19 cellular contexts compared by ENCODE assay signal in genomic region chr3:133583396-133583795, GRCh38. TPM values are rescaled to one million over a fixed set of nuclear protein-coding genes. Genes with fewer than 3 reads are reported as not detected.
DNase-seq lines count a peak whose midpoint lies in the region; ATAC-seq and TF ChIP-seq lines count a peak whose summit lies in the region.
"Had no signal": no experiment of that assay in that cellular context is flagged by ENCODE, and none has a peak within 500 bp of the region (broad histone marks: within the 10 kb centered on the region; RNA-seq: fewer than 3 reads in every experiment).

No MANE protein-coding gene starts in this region.

- H3K36me3 Mint-ChIP-seq in activated CD8-positive, alpha-beta memory T cell treated with anti-CD3 and anti-CD28 coated beads, Interleukin-2, amount 10 ng/mL, durations not matched to agents 7 days and 5 days = peaks cover 69% of the 10 kb centered on the region
- peaks cover 42 to 78% of the 10 kb centered on the region in 2 donors for H3K36me3 Mint-ChIP-seq in CD4-positive, alpha-beta memory T cell
- H3K36me3 Mint-ChIP-seq in naive thymus-derived CD4-positive, alpha-beta T cell = peaks cover 7 to 27% (median 15%) of the 10 kb centered on the region in 5 donors
- peaks cover 33% of the 10 kb centered on the region for H3K36me3 Mint-ChIP-seq in mesothelial cell of epicardium

- intact Hi-C loops in CD4-positive, alpha-beta memory T cell (cut with micrococcal nuclease) = no loop called here
- intact Hi-C loops in naive thymus-derived CD4-positive, alpha-beta T cell (cut with micrococcal nuclease) = no loop called here

- H3K27me3 ChIP-seq in CD4-positive, alpha-beta memory T cell (ENCODE audit: insufficient read depth, low read length) = no peaks in the 10 kb centered on the region
- H3K27me3 ChIP-seq in naive thymus-derived CD4-positive, alpha-beta T cell (ENCODE audit: control insufficient read depth in 2 of 2, insufficient read depth in 2 of 2, low read length in 2 of 2) = no peaks in the 10 kb centered on the region
- H3K27me3 ChIP-seq: BLaER1 treated with 17β-estradiol and CSF1 and Interleukin-3, amounts not matched to agents 10 nM and 100 nM had no signal

- H3K27ac Mint-ChIP-seq in activated CD8-positive, alpha-beta memory T cell treated with anti-CD3 and anti-CD28 coated beads, Interleukin-2, amount 10 ng/mL, durations not matched to agents 7 days and 5 days = no peak overlapping the region
- peak overlapping the region in 4 of 7 donors; percentile 46 to 86 (median 48) for H3K27ac Mint-ChIP-seq in CD4-positive, alpha-beta memory T cell
- peak overlapping the region in 5 of 9 donors; percentile 14 to 69 (median 47) for H3K27ac Mint-ChIP-seq in naive thymus-derived CD4-positive, alpha-beta T cell
- H3K27ac Mint-ChIP-seq in mesothelial cell of epicardium = no peak overlapping the region
- H3K27ac Mint-ChIP-seq: GM23338 had no signal

- CTCF ChIA-PET in activated CD8-positive, alpha-beta memory T cell treated with anti-CD3 and anti-CD28 coated beads, Interleukin-2, amount 10 ng/mL, durations not matched to agents 7 days and 5 days (lab: Charles Lee) = no interaction called here
- CTCF ChIA-PET in CD4-positive, alpha-beta memory T cell (lab: Charles Lee; ENCODE audit: partially characterized antibody) = no interaction called here
- CTCF ChIA-PET in naive thymus-derived CD4-positive, alpha-beta T cell (lab: Charles Lee) = interaction anchor here (0.7 kb wide), 1 partner anchor 25 kb away, joined by 3 read pairs; no protein-coding TSS in a partner anchor

- H3K9me3 ChIP-seq in CD4-positive, alpha-beta memory T cell (ENCODE audit: control insufficient read depth in 1 of 2, low read length in 2 of 2) = no peaks in the 10 kb centered on the region
- no peaks in the 10 kb centered on the region for H3K9me3 ChIP-seq in naive thymus-derived CD4-positive, alpha-beta T cell (ENCODE audit: control insufficient read depth in 2 of 3, low read length in 3 of 3)
- H3K9me3 ChIP-seq: BLaER1 treated with 17β-estradiol and CSF1 and Interleukin-3, amounts not matched to agents 10 nM and 100 nM had no signal

- no peak overlapping the region for H3K4me3 ChIP-seq in CD4-positive, alpha-beta memory T cell (ENCODE audit: low read length in 2 of 2)
- H3K4me3 ChIP-seq in naive thymus-derived CD4-positive, alpha-beta T cell (ENCODE audit: low read length) = no peak overlapping the region
- H3K4me3 ChIP-seq: BLaER1 treated with 17β-estradiol and CSF1 and Interleukin-3, amounts not matched to agents 10 nM and 100 nM; GM23338 had no signal

- peaks cover 70% of the 10 kb centered on the region for H3K36me3 ChIP-seq in CD4-positive, alpha-beta memory T cell (ENCODE audit: insufficient read depth, low read length)
- H3K36me3 ChIP-seq in naive thymus-derived CD4-positive, alpha-beta T cell (ENCODE audit: control insufficient read depth in 2 of 3, insufficient read depth in 3 of 3, low read length in 3 of 3) = peaks cover 10 to 72% (median 71%) of the 10 kb centered on the region in 3 experiments

- H3K4me1 ChIP-seq in CD4-positive, alpha-beta memory T cell (ENCODE audit: insufficient read depth, low read length) = peaks cover 45% of the 10 kb centered on the region
- peaks cover 10 to 21% of the 10 kb centered on the region in 2 donors for H3K4me1 ChIP-seq in naive thymus-derived CD4-positive, alpha-beta T cell (ENCODE audit: control insufficient read depth in 2 of 2, insufficient read depth in 2 of 2, low read length in 2 of 2)

- POLR2A ChIA-PET in CD4-positive, alpha-beta memory T cell (lab: Charles Lee; ENCODE audit: partially characterized antibody) = interaction anchor here (1.2 kb wide), 3 partner anchors 9 to 11 kb away, joined by 3 to 4 read pairs (median 4); partner anchors contain the start of gene CDV3
- POLR2A ChIA-PET in naive thymus-derived CD4-positive, alpha-beta T cell (lab: Charles Lee) = no interaction called here

- H3K9me3 Mint-ChIP-seq in activated CD8-positive, alpha-beta memory T cell treated with anti-CD3 and anti-CD28 coated beads, Interleukin-2, amount 10 ng/mL, durations not matched to agents 7 days and 5 days (ENCODE audit: low read depth) = no peaks in the 10 kb centered on the region
- H3K9me3 Mint-ChIP-seq in CD4-positive, alpha-beta memory T cell = no peaks in the 10 kb centered on the region
- H3K9me3 Mint-ChIP-seq in naive thymus-derived CD4-positive, alpha-beta T cell = no peaks in the 10 kb centered on the region
- no peaks in the 10 kb centered on the region for H3K9me3 Mint-ChIP-seq in mesothelial cell of epicardium
- H3K9me3 Mint-ChIP-seq: GM23338 had no signal

- DNase-seq in activated CD8-positive, alpha-beta memory T cell treated with anti-CD3 and anti-CD28 coated beads, Interleukin-2, amount 10 ng/mL, durations not matched to agents 7 days and 5 days = peak; percentile 15
- DNase-seq in activated CD8-positive, alpha-beta memory T cell treated with anti-CD3 and anti-CD28 coated beads, Interleukin-2, amount 50 U/mL, for 4 hours = no peak
- no peak for DNase-seq in CD4-positive, alpha-beta memory T cell
- DNase-seq in naive thymus-derived CD4-positive, alpha-beta T cell = no peak
- DNase-seq in GF-D8 (lab: John Stamatoyannopoulos, UW) (no peak), mesothelial cell of epicardium (ENCODE audit: low spot score in 2 of 2, unreplicated experiment in 2 of 2) (no peak)
- DNase-seq: DMS53, KBM-7, NCI-H1417 treated with DMSO at 0.1 percent for 48 hours, NCI-H1930, NCI-H2171, NCI-H446, OCI-M1, RPMI8226, SIG-M5 had no signal

- peaks cover 54% of the 10 kb centered on the region for H3K4me1 Mint-ChIP-seq in activated CD8-positive, alpha-beta memory T cell treated with anti-CD3 and anti-CD28 coated beads, Interleukin-2, amount 10 ng/mL, durations not matched to agents 7 days and 5 days
- H3K4me1 Mint-ChIP-seq in CD4-positive, alpha-beta memory T cell = peaks cover 22 to 40% (median 37%) of the 10 kb centered on the region in 4 donors
- H3K4me1 Mint-ChIP-seq in naive thymus-derived CD4-positive, alpha-beta T cell = peaks cover 20 to 52% (median 46%) of the 10 kb centered on the region in 7 donors
- H3K4me1 Mint-ChIP-seq in mesothelial cell of epicardium = peaks cover 4% of the 10 kb centered on the region
- H3K4me1 Mint-ChIP-seq: GM23338 had no signal

- TF ChIP-seq CTCF in VCaP (conservative IDR thresholded peaks at IDR 0.05) (no peak), mesothelial cell of epicardium (IDR thresholded peaks at IDR 0.05; ENCODE audit: unreplicated experiment) (no peak)

- no peak overlapping the region for H3K4me3 Mint-ChIP-seq in activated CD8-positive, alpha-beta memory T cell treated with anti-CD3 and anti-CD28 coated beads, Interleukin-2, amount 10 ng/mL, durations not matched to agents 7 days and 5 days
- H3K4me3 Mint-ChIP-seq in CD4-positive, alpha-beta memory T cell = peak overlapping the region in 2 of 8 donors; percentile 9 to 32
- no peak overlapping the region for H3K4me3 Mint-ChIP-seq in naive thymus-derived CD4-positive, alpha-beta T cell
- no peak overlapping the region for H3K4me3 Mint-ChIP-seq in mesothelial cell of epicardium
- H3K4me3 Mint-ChIP-seq: GM23338 had no signal

- no peak for ATAC-seq in activated CD8-positive, alpha-beta memory T cell treated with anti-CD3 and anti-CD28 coated beads, Interleukin-2, amount 10 ng/mL, durations not matched to agents 7 days and 5 days
- ATAC-seq in naive thymus-derived CD4-positive, alpha-beta T cell = no peak
- ATAC-seq in GM21529 (IDR thresholded peaks at IDR 0.05; ENCODE audit: unreplicated experiment) = no peak
- ATAC-seq: GM23338 had no signal

- H3K27me3 Mint-ChIP-seq in activated CD8-positive, alpha-beta memory T cell treated with anti-CD3 and anti-CD28 coated beads, Interleukin-2, amount 10 ng/mL, durations not matched to agents 7 days and 5 days = no peaks in the 10 kb centered on the region
- H3K27me3 Mint-ChIP-seq in CD4-positive, alpha-beta memory T cell = no peaks in the 10 kb centered on the region
- H3K27me3 Mint-ChIP-seq in naive thymus-derived CD4-positive, alpha-beta T cell = no peaks in the 10 kb centered on the region
- no peaks in the 10 kb centered on the region for H3K27me3 Mint-ChIP-seq in mesothelial cell of epicardium (ENCODE audit: low read depth)

- no peak overlapping the region for H3K27ac ChIP-seq in CD4-positive, alpha-beta memory T cell (ENCODE audit: low read depth, low read length)
- peak overlapping the region; percentile 82; the same call in 1 of the 2 replicates for H3K27ac ChIP-seq in VCaP
- H3K27ac ChIP-seq in naive thymus-derived CD4-positive, alpha-beta T cell (ENCODE audit: low read depth, low read length) = no peak overlapping the region
- H3K27ac ChIP-seq: BLaER1 treated with 17β-estradiol and CSF1 and Interleukin-3, amounts not matched to agents 10 nM and 100 nM had no signal

RNA-seq across cellular contexts. Expression of gene CDV3, which starts 9.9 kb away (rescaled TPM):
- total RNA-seq in activated CD8-positive, alpha-beta memory T cell treated with anti-CD3 and anti-CD28 coated beads, Interleukin-2, amount 10 ng/mL, durations not matched to agents 7 days and 5 days = 100 to 1,000 TPM; 193 to 263 TPM
- 100 to 1,000 TPM; 208 to 212 TPM for total RNA-seq in CD4-positive, alpha-beta memory T cell
- 10 to 100 TPM; 33.5 to 80.5 TPM for polyA plus RNA-seq in CD4-positive, alpha-beta memory T cell
- 100 to 1,000 TPM; 179 to 206 (median 200) TPM for total RNA-seq in naive thymus-derived CD4-positive, alpha-beta T cell
- 10 to 100 TPM; 37.4 to 45.4 TPM for polyA plus RNA-seq in naive thymus-derived CD4-positive, alpha-beta T cell
- 127 to 135 TPM (median 132 TPM) in 3 replicates for total RNA-seq in mesothelial cell of epicardium

Comparison
In these comparisons a context has a peak if more than half of its experiments do, and no peak if none do; other contexts are left out.
1. H3K27ac Mint-ChIP-seq: peak in CD4-positive, alpha-beta memory T cell (4 of 7) and naive thymus-derived CD4-positive, alpha-beta T cell (5 of 9); none in activated CD8-positive, alpha-beta memory T cell treated with anti-CD3 and anti-CD28 coated beads, Interleukin-2, amount 10 ng/mL, durations not matched to agents 7 days and 5 days (single experiment) and mesothelial cell of epicardium (single experiment).